Comparison of ENCODE assay signal across 8 cellular contexts in genomic region chr5:140690941-140691924, GRCh38. TPM values are rescaled to one million over a fixed set of nuclear protein-coding genes. Genes with fewer than 3 reads are reported as not detected.
DNase-seq lines count a peak whose midpoint lies in the region; ATAC-seq, FAIRE-seq and TF ChIP-seq lines count a peak whose summit lies in the region.

Gene HARS1 (minus strand): TSS chr5:140691370. CDS start chr5:140691304, 66 bp downstream.
Gene HARS2 (plus strand): TSS chr5:140691455. CDS start chr5:140691649, 194 bp downstream.

- dilution Hi-C loops in keratinocyte (cut with MboI; ENCODE audit: extremely low pct_ligation_motif_present, low sequenced_read_pairs): no loop called here

- peaks cover 62% of the 10 kb centered on the region for H3K79me2 ChIP-seq in keratinocyte (ENCODE audit: control insufficient read depth, insufficient read depth, low read length)

- peaks cover 5% of the 10 kb centered on the region for H3K4me1 ChIP-seq in keratinocyte (ENCODE audit: control insufficient read depth, extremely low read depth, insufficient read depth, low read length)

- DNase-seq in AG09319 (ENCODE audit: extremely low read depth, low read depth) (peak; percentile 86), NCI-H446 (lab: John Stamatoyannopoulos, UW) (peak; percentile 69 to 90), cerebellum (ENCODE audit: low spot score) (peak; percentile 93), keratinocyte (ENCODE audit: low read depth, low spot score) (peak; percentile 77)
- peak; percentile 69 for DNase-seq in activated CD4-positive, alpha-beta T cell treated with anti-CD3 and anti-CD28 coated beads for 1 hour
- DNase-seq in stimulated activated CD4-positive, alpha-beta T cell treated with anti-CD3 and anti-CD28 coated beads, Interleukin-15, amount 100 ng/mL, for 1 hour (ENCODE audit: low read depth in 1 of 2, low spot score in 1 of 2): peak; percentile 53 to 70

- peak within 1 kb of the TSS; percentile 98 for H2AFZ ChIP-seq in keratinocyte (ENCODE audit: control insufficient read depth, low read length)

- H3K27ac ChIP-seq in keratinocyte (ENCODE audit: control insufficient read depth, insufficient read depth, low read length): peak within 1 kb of the TSS; percentile 85

- peaks cover 21 to 27% of the 10 kb centered on the region in 2 experiments for H3K36me3 ChIP-seq in keratinocyte (ENCODE audit: control insufficient read depth in 2 of 2, extremely low read depth in 1 of 2, insufficient read depth in 2 of 2, low read length in 2 of 2)

- H3K9ac ChIP-seq in keratinocyte (ENCODE audit: control insufficient read depth, extremely low read depth, insufficient read depth, low read length): peak within 1 kb of the TSS; percentile 90

- peak; percentile 73 for FAIRE-seq in keratinocyte (lab: Jason Lieb, UNC)

- H3K4me2 ChIP-seq in keratinocyte (ENCODE audit: control insufficient read depth, extremely low read depth, insufficient read depth, low read depth, low read length): peak within 1 kb of the TSS; percentile 98

- H3K9me1 ChIP-seq in keratinocyte (ENCODE audit: control insufficient read depth, extremely low read depth, insufficient read depth, low read length): peaks cover 2% of the 10 kb centered on the region

- H4K20me1 ChIP-seq in keratinocyte (ENCODE audit: control insufficient read depth, extremely low read depth, insufficient read depth, low read length): no peaks in the 10 kb centered on the region

- H3K9me3 ChIP-seq in keratinocyte (ENCODE audit: control insufficient read depth, low read depth, low read length): no peaks in the 10 kb centered on the region

- ATAC-seq in GM19025 (IDR thresholded peaks at IDR 0.05; ENCODE audit: low read depth, unreplicated experiment): peak; percentile 95
- peak; percentile 96 for ATAC-seq in HG03342 (IDR thresholded peaks at IDR 0.05; ENCODE audit: unreplicated experiment)

- TF ChIP-seq CTCF in AG09319 (IDR thresholded peaks at IDR 0.05; ENCODE audit: low read depth, low read length): peak; percentile 17
- peak in 1 of 3 experiments; percentile 4 for TF ChIP-seq CTCF in keratinocyte (optimal IDR thresholded peaks at IDR 0.05 in 1 of 3, IDR thresholded peaks at IDR 0.05 in 1 of 3, conservative IDR thresholded peaks at IDR 0.05 in 1 of 3; ENCODE audit: extremely low read depth in 1 of 3, insufficient read depth in 2 of 3, low read length in 3 of 3)

- peak within 1 kb of the TSS; percentile 59 to 93 (median 85) for H3K4me3 ChIP-seq in keratinocyte (ENCODE audit: control insufficient read depth in 2 of 3, extremely low read depth in 1 of 3, insufficient read depth in 2 of 3, low read depth in 1 of 3, low read length in 3 of 3)

- no peaks in the 10 kb centered on the region for H3K27me3 ChIP-seq in keratinocyte (ENCODE audit: control insufficient read depth, extremely low read depth, insufficient read depth, low read length)

RNA-seq across cellular contexts. Expression of gene HARS1, which starts in this region (rescaled TPM):
- 41.7 TPM for total RNA-seq in cerebellum
- 72.0 to 115 TPM (median 87.8 TPM) in 3 replicates for polyA plus RNA-seq in keratinocyte
- polyA plus RNA-seq in keratinocyte (2011; ENCODE audit: low read depth): 114 TPM
- 78.1 and 84.1 TPM in 2 replicates for polyA plus RNA-seq in keratinocyte (2011; cell fraction: cytosol; rRNA removed)
- polyA plus RNA-seq in keratinocyte (2011; cell fraction: nucleus; rRNA removed): 124 and 130 TPM in 2 replicates
- polyA plus RNA-seq in keratinocyte (2012; ENCODE audit: low replicate concordance): 62.8 and 95.0 TPM in 2 replicates
- polyA minus RNA-seq in keratinocyte: 36.5 to 103 TPM (median 75.3 TPM) in 3 replicates
- polyA minus RNA-seq in keratinocyte (2011; cell fraction: cytosol; rRNA and poly(A)+ RNA removed): 53.5 TPM
- polyA minus RNA-seq in keratinocyte (2011; cell fraction: nucleus; rRNA and poly(A)+ RNA removed): 33.3 and 47.4 TPM in 2 replicates

RNA-seq across cellular contexts. Expression of gene HARS2, which starts in this region (rescaled TPM):
- 26.4 TPM for total RNA-seq in cerebellum
- 36.8 to 44.5 TPM (median 40.3 TPM) in 3 replicates for polyA plus RNA-seq in keratinocyte
- 29.9 TPM for polyA plus RNA-seq in keratinocyte (2011; ENCODE audit: low read depth)
- polyA plus RNA-seq in keratinocyte (2011; cell fraction: cytosol; rRNA removed): 27.1 and 39.2 TPM in 2 replicates
- polyA plus RNA-seq in keratinocyte (2011; cell fraction: nucleus; rRNA removed): 59.2 and 66.5 TPM in 2 replicates
- polyA plus RNA-seq in keratinocyte (2012; ENCODE audit: low replicate concordance): 25.6 and 26.5 TPM in 2 replicates
- polyA minus RNA-seq in keratinocyte: 6.0 to 35.7 TPM (median 24.8 TPM) in 3 replicates
- 18.6 TPM for polyA minus RNA-seq in keratinocyte (2011; cell fraction: cytosol; rRNA and poly(A)+ RNA removed)
- polyA minus RNA-seq in keratinocyte (2011; cell fraction: nucleus; rRNA and poly(A)+ RNA removed): 23.5 and 30.6 TPM in 2 replicates

Comparison
In these comparisons a context has a peak if more than half of its experiments do, and no peak if none do; other contexts are left out.
1. Peak in every context shown above with its lines: DNase-seq, ATAC-seq, H3K4me3 ChIP-seq and H3K27ac ChIP-seq.